In the genomic region with DNA sequence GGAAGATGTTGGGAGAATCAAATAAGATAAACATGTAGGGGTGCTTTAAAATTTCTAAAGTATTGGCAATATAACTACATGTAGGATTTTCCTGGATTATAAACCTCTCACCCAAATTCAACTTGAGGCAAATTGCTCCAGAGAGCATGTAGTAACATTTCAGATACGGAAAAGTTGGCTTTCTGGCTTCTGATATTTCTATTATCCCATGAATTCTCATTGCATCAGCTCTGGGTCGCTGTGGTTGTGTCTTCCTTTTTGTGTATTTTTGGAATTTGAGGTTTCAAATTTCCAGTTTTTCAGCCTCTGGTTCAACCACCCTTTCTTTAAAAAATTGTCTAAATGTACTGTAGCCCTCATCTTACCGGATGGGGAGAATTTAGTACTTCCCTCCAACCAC, we compare ENCODE assay signal across 2 cellular contexts.
TF ChIP-seq lines count a peak whose summit lies in the region.

No MANE protein-coding gene starts in this region.

TF ChIP-seq in IMR-90, 13 proteins besides CTCF, POLR2A, EP300 and RAD21:
- TF ChIP-seq, protein P1, sequence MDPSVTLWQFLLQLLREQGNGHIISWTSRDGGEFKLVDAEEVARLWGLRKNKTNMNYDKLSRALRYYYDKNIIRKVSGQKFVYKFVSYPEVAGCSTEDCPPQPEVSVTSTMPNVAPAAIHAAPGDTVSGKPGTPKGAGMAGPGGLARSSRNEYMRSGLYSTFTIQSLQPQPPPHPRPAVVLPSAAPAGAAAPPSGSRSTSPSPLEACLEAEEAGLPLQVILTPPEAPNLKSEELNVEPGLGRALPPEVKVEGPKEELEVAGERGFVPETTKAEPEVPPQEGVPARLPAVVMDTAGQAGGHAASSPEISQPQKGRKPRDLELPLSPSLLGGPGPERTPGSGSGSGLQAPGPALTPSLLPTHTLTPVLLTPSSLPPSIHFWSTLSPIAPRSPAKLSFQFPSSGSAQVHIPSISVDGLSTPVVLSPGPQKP (IDR thresholded peaks at IDR 0.05; ENCODE audit: borderline replicate concordance, low read depth, low read length), result no peak
- no peak for TF ChIP-seq SMC3 (IDR thresholded peaks at IDR 0.05; ENCODE audit: low read depth, low read length)
- TF ChIP-seq CHD1 (IDR thresholded peaks at IDR 0.05; ENCODE audit: low read depth, low read length), result no peak
- TF ChIP-seq FOS (IDR thresholded peaks at IDR 0.05; ENCODE audit: low read depth, low read length), result no peak
- TF ChIP-seq MAZ (IDR thresholded peaks at IDR 0.05; ENCODE audit: borderline replicate concordance, low read depth, low read length), result no peak
- TF ChIP-seq NFE2L2 (IDR thresholded peaks at IDR 0.05; ENCODE audit: low read depth, low read length), result no peak
- TF ChIP-seq RCOR1 (IDR thresholded peaks at IDR 0.05; ENCODE audit: insufficient replicate concordance, low read length), result no peak
- TF ChIP-seq MXI1 (IDR thresholded peaks at IDR 0.05; ENCODE audit: borderline replicate concordance, low read depth, low read length), result no peak
- TF ChIP-seq BHLHE40 (IDR thresholded peaks at IDR 0.05; ENCODE audit: low read depth, low read length), result no peak
- no peak for TF ChIP-seq RFX5 (IDR thresholded peaks at IDR 0.05; ENCODE audit: low read depth, low read length)
- TF ChIP-seq CEBPB (IDR thresholded peaks at IDR 0.05; ENCODE audit: low read depth, low read length), result no peak
- TF ChIP-seq MAFK (IDR thresholded peaks at IDR 0.05; ENCODE audit: low read depth, low read length), result no peak
- TF ChIP-seq, protein P2, sequence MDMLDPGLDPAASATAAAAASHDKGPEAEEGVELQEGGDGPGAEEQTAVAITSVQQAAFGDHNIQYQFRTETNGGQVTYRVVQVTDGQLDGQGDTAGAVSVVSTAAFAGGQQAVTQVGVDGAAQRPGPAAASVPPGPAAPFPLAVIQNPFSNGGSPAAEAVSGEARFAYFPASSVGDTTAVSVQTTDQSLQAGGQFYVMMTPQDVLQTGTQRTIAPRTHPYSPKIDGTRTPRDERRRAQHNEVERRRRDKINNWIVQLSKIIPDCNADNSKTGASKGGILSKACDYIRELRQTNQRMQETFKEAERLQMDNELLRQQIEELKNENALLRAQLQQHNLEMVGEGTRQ (IDR thresholded peaks at IDR 0.05; ENCODE audit: low read depth, low read length), result no peak

TF ChIP-seq in K562, 482 proteins besides CTCF, POLR2A, EP300 and RAD21:
- TF ChIP-seq, protein P3, sequence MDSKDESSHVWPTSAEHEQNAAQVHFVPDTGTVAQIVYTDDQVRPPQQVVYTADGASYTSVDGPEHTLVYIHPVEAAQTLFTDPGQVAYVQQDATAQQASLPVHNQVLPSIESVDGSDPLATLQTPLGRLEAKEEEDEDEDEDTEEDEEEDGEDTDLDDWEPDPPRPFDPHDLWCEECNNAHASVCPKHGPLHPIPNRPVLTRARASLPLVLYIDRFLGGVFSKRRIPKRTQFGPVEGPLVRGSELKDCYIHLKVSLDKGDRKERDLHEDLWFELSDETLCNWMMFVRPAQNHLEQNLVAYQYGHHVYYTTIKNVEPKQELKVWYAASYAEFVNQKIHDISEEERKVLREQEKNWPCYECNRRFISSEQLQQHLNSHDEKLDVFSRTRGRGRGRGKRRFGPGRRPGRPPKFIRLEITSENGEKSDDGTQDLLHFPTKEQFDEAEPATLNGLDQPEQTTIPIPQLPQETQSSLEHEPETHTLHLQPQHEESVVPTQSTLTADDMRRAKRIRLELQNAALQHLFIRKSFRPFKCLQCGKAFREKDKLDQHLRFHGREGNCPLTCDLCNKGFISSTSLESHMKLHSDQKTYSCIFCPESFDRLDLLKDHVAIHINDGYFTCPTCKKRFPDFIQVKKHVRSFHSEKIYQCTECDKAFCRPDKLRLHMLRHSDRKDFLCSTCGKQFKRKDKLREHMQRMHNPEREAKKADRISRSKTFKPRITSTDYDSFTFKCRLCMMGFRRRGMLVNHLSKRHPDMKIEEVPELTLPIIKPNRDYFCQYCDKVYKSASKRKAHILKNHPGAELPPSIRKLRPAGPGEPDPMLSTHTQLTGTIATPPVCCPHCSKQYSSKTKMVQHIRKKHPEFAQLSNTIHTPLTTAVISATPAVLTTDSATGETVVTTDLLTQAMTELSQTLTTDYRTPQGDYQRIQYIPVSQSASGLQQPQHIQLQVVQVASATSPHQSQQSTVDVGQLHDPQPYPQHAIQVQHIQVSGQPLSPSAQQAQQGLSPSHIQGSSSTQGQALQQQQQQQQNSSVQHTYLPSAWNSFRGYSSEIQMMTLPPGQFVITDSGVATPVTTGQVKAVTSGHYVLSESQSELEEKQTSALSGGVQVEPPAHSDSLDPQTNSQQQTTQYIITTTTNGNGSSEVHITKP (IDR thresholded peaks at IDR 0.05; ENCODE audit: partially characterized antibody), result peak; percentile 56
- TF ChIP-seq, protein P4, sequence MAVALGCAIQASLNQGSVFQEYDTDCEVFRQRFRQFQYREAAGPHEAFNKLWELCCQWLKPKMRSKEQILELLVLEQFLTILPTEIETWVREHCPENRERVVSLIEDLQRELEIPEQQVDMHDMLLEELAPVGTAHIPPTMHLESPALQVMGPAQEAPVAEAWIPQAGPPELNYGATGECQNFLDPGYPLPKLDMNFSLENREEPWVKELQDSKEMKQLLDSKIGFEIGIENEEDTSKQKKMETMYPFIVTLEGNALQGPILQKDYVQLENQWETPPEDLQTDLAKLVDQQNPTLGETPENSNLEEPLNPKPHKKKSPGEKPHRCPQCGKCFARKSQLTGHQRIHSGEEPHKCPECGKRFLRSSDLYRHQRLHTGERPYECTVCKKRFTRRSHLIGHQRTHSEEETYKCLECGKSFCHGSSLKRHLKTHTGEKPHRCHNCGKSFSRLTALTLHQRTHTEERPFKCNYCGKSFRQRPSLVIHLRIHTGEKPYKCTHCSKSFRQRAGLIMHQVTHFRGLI (CRISPR knock-in tag; IDR thresholded peaks at IDR 0.05), result no peak
- TF ChIP-seq, protein P5, sequence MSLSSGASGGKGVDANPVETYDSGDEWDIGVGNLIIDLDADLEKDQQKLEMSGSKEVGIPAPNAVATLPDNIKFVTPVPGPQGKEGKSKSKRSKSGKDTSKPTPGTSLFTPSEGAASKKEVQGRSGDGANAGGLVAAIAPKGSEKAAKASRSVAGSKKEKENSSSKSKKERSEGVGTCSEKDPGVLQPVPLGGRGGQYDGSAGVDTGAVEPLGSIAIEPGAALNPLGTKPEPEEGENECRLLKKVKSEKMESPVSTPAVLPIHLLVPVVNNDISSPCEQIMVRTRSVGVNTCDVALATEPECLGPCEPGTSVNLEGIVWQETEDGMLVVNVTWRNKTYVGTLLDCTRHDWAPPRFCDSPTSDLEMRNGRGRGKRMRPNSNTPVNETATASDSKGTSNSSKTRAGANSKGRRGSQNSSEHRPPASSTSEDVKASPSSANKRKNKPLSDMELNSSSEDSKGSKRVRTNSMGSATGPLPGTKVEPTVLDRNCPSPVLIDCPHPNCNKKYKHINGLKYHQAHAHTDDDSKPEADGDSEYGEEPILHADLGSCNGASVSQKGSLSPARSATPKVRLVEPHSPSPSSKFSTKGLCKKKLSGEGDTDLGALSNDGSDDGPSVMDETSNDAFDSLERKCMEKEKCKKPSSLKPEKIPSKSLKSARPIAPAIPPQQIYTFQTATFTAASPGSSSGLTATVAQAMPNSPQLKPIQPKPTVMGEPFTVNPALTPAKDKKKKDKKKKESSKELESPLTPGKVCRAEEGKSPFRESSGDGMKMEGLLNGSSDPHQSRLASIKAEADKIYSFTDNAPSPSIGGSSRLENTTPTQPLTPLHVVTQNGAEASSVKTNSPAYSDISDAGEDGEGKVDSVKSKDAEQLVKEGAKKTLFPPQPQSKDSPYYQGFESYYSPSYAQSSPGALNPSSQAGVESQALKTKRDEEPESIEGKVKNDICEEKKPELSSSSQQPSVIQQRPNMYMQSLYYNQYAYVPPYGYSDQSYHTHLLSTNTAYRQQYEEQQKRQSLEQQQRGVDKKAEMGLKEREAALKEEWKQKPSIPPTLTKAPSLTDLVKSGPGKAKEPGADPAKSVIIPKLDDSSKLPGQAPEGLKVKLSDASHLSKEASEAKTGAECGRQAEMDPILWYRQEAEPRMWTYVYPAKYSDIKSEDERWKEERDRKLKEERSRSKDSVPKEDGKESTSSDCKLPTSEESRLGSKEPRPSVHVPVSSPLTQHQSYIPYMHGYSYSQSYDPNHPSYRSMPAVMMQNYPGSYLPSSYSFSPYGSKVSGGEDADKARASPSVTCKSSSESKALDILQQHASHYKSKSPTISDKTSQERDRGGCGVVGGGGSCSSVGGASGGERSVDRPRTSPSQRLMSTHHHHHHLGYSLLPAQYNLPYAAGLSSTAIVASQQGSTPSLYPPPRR (CRISPR knock-in tag; IDR thresholded peaks at IDR 0.05; ENCODE audit: borderline replicate concordance), result no peak
- TF ChIP-seq ZNF561 (CRISPR knock-in tag; conservative IDR thresholded peaks at IDR 0.05) (no peak), ATF7 (IDR thresholded peaks at IDR 0.05) (no peak), NFRKB (IDR thresholded peaks at IDR 0.05; ENCODE audit: low read depth) (no peak), SRF (CRISPR knock-in tag; IDR thresholded peaks at IDR 0.05) (0 out of 4 replicates have a peak, but pooled peaks of 1 of the 2 experiments have one; percentile 0)
